In the genomic region with DNA sequence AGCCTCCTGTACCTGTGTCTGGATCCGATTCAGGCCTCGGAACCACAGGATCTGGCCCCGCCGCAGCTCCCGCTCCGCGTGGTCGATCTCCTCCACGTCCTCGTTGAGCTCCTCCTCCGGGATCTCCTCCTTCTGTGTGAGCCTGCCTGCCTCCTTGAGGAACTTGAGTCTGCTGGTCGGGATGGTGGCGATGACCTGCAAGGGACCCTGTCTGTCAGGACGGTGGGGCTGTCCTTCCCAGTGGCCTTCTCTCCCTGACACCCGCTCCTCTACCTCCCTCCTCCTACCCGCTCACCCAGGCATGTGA, we compare ENCODE assay signal across 2 cellular contexts.
TF ChIP-seq lines count a peak whose summit lies in the region.

No MANE protein-coding gene starts in this region.

TF ChIP-seq in WTC11, 78 proteins besides CTCF, POLR2A, EP300 and RAD21 (continued from another document):
- TF ChIP-seq, protein P1, sequence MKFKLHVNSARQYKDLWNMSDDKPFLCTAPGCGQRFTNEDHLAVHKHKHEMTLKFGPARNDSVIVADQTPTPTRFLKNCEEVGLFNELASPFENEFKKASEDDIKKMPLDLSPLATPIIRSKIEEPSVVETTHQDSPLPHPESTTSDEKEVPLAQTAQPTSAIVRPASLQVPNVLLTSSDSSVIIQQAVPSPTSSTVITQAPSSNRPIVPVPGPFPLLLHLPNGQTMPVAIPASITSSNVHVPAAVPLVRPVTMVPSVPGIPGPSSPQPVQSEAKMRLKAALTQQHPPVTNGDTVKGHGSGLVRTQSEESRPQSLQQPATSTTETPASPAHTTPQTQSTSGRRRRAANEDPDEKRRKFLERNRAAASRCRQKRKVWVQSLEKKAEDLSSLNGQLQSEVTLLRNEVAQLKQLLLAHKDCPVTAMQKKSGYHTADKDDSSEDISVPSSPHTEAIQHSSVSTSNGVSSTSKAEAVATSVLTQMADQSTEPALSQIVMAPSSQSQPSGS (CRISPR knock-in tag; IDR thresholded peaks at IDR 0.05; ENCODE audit: borderline replicate concordance, low read depth) = no peak
- TF ChIP-seq EMX1 (CRISPR knock-in tag; IDR thresholded peaks at IDR 0.05) (no peak), ZNF317 (CRISPR knock-in tag; IDR thresholded peaks at IDR 0.05; ENCODE audit: borderline replicate concordance, low read depth) (no peak), ZNF671 (CRISPR knock-in tag; IDR thresholded peaks at IDR 0.05) (no peak), ZNF396 (CRISPR knock-in tag; IDR thresholded peaks at IDR 0.05; ENCODE audit: borderline replicate concordance) (no peak), CREB1 (CRISPR knock-in tag; IDR thresholded peaks at IDR 0.05) (no peak), ZNF423 (CRISPR knock-in tag; IDR thresholded peaks at IDR 0.05) (no peak), ZNF416 (CRISPR knock-in tag; IDR thresholded peaks at IDR 0.05) (no peak), OVOL2 (CRISPR knock-in tag; IDR thresholded peaks at IDR 0.05; ENCODE audit: borderline replicate concordance) (no peak), ZBTB21 (CRISPR knock-in tag; IDR thresholded peaks at IDR 0.05; ENCODE audit: borderline replicate concordance) (no peak), NR3C1 (CRISPR knock-in tag; conservative IDR thresholded peaks at IDR 0.05; ENCODE audit: low read depth) (no peak)
- TF ChIP-seq, protein P2, sequence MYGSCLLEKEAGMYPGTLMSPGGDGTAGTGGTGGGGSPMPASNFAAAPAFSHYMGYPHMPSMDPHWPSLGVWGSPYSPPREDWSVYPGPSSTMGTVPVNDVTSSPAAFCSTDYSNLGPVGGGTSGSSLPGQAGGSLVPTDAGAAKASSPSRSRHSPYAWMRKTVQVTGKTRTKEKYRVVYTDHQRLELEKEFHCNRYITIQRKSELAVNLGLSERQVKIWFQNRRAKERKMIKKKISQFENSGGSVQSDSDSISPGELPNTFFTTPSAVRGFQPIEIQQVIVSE (CRISPR knock-in tag; IDR thresholded peaks at IDR 0.05; ENCODE audit: borderline replicate concordance) = no peak

TF ChIP-seq in HepG2, 621 proteins besides CTCF, POLR2A, EP300 and RAD21 (continued from another document):
- TF ChIP-seq, protein P3, sequence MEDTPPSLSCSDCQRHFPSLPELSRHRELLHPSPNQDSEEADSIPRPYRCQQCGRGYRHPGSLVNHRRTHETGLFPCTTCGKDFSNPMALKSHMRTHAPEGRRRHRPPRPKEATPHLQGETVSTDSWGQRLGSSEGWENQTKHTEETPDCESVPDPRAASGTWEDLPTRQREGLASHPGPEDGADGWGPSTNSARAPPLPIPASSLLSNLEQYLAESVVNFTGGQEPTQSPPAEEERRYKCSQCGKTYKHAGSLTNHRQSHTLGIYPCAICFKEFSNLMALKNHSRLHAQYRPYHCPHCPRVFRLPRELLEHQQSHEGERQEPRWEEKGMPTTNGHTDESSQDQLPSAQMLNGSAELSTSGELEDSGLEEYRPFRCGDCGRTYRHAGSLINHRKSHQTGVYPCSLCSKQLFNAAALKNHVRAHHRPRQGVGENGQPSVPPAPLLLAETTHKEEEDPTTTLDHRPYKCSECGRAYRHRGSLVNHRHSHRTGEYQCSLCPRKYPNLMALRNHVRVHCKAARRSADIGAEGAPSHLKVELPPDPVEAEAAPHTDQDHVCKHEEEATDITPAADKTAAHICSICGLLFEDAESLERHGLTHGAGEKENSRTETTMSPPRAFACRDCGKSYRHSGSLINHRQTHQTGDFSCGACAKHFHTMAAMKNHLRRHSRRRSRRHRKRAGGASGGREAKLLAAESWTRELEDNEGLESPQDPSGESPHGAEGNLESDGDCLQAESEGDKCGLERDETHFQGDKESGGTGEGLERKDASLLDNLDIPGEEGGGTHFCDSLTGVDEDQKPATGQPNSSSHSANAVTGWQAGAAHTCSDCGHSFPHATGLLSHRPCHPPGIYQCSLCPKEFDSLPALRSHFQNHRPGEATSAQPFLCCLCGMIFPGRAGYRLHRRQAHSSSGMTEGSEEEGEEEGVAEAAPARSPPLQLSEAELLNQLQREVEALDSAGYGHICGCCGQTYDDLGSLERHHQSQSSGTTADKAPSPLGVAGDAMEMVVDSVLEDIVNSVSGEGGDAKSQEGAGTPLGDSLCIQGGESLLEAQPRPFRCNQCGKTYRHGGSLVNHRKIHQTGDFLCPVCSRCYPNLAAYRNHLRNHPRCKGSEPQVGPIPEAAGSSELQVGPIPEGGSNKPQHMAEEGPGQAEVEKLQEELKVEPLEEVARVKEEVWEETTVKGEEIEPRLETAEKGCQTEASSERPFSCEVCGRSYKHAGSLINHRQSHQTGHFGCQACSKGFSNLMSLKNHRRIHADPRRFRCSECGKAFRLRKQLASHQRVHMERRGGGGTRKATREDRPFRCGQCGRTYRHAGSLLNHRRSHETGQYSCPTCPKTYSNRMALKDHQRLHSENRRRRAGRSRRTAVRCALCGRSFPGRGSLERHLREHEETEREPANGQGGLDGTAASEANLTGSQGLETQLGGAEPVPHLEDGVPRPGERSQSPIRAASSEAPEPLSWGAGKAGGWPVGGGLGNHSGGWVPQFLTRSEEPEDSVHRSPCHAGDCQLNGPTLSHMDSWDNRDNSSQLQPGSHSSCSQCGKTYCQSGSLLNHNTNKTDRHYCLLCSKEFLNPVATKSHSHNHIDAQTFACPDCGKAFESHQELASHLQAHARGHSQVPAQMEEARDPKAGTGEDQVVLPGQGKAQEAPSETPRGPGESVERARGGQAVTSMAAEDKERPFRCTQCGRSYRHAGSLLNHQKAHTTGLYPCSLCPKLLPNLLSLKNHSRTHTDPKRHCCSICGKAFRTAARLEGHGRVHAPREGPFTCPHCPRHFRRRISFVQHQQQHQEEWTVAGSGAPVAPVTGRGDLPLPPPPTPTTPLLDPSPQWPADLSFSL (CRISPR knock-in tag; IDR thresholded peaks at IDR 0.05) = no peak
- TF ChIP-seq MXI1 (IDR thresholded peaks at IDR 0.05; ENCODE audit: borderline replicate concordance, low read depth, low read length) = no peak
- TF ChIP-seq, protein P4, sequence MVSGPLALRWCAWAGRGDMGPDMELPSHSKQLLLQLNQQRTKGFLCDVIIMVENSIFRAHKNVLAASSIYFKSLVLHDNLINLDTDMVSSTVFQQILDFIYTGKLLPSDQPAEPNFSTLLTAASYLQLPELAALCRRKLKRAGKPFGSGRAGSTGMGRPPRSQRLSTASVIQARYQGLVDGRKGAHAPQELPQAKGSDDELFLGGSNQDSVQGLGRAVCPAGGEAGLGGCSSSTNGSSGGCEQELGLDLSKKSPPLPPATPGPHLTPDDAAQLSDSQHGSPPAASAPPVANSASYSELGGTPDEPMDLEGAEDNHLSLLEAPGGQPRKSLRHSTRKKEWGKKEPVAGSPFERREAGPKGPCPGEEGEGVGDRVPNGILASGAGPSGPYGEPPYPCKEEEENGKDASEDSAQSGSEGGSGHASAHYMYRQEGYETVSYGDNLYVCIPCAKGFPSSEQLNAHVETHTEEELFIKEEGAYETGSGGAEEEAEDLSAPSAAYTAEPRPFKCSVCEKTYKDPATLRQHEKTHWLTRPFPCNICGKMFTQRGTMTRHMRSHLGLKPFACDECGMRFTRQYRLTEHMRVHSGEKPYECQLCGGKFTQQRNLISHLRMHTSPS (CRISPR knock-in tag; IDR thresholded peaks at IDR 0.05; ENCODE audit: low read depth) = no peak
